24 cellular contexts compared by ENCODE assay signal in the genomic region with DNA sequence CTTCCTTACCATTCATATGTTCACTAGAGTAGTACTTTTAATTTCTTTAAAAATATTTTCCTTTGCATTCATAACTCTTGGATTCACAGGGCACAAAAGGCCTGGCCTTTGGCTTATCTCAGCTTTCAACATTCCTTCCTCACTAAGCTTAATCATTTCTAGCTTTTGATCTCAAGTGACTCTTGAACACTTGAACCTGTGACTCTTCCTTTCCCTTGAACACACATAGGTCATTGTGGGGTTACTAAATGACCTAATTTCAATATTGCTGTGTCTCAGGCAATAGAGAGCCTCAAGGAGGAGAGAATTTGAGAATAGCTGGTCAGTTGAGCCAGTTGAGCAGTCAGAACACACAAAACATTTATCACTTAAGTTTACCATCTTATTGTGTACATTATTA. TPM values are rescaled to one million over a fixed set of nuclear protein-coding genes. Genes with fewer than 3 reads are reported as not detected.
"Had no signal": no experiment of that assay in that cellular context is flagged by ENCODE, and none has a peak within 500 bp of the region (broad histone marks: within the 10 kb centered on the region; RNA-seq: fewer than 3 reads in every experiment).

No MANE protein-coding gene starts in this region.

- H3K4me3 ChIP-seq: gastrocnemius medialis, neural progenitor cell, thoracic aorta had no signal

- H3K27ac ChIP-seq: gastrocnemius medialis, neural progenitor cell, parathyroid adenoma, thoracic aorta had no signal

- H3K36me3 ChIP-seq: gastrocnemius medialis, neural progenitor cell, thoracic aorta had no signal

- ATAC-seq: activated CD8-positive, alpha-beta memory T cell treated with anti-CD3 and anti-CD28 coated beads, Interleukin-2, amount 10 ng/mL, durations not matched to agents 7 days and 5 days; activated CD8-positive, alpha-beta T cell treated with anti-CD3 and anti-CD28 coated beads, Interleukin-2, amount 10 ng/mL, durations not matched to agents 7 days and 5 days; activated naive CD4-positive, alpha-beta T cell treated with anti-CD3 and anti-CD28 coated beads, Interleukin-2, amount 50 U/mL, for 72 hours; activated T-cell treated with anti-CD3 and anti-CD28 coated beads, Interleukin-2, amount 50 U/mL, for 72 hours; effector memory CD8-positive, alpha-beta T cell; gastrocnemius medialis; left cardiac atrium; naive thymus-derived CD8-positive, alpha-beta T cell; right cardiac atrium; stimulated activated naive CD8-positive, alpha-beta T cell treated with anti-CD3 and anti-CD28 coated beads, Interleukin-15, Interleukin-2, amounts not matched to agents 100 U/mL and 50 U/mL, for 24 hours had no signal

- H3K4me1 ChIP-seq: gastrocnemius medialis, parathyroid adenoma had no signal

- DNase-seq: activated B cell treated with CpG ODN at 0.5 μM for 24 hours; activated CD8-positive, alpha-beta memory T cell treated with anti-CD3 and anti-CD28 coated beads, Interleukin-2, amount 10 ng/mL, durations not matched to agents 7 days and 5 days; activated CD8-positive, alpha-beta T cell treated with anti-CD3 and anti-CD28 coated beads, Interleukin-2, amount 10 ng/mL, durations not matched to agents 7 days and 5 days; activated naive CD4-positive, alpha-beta T cell; activated T-cell treated with anti-CD3 and anti-CD28 coated beads, Interleukin-2, amount 50 U/mL, for 72 hours; anterior cingulate cortex; cortex of kidney; effector memory CD8-positive, alpha-beta T cell; erythroblast; gastrocnemius medialis; glutamatergic neuron; islet precursor cell; left cardiac atrium; naive thymus-derived CD8-positive, alpha-beta T cell; occipital lobe; right cardiac atrium; stimulated activated CD4-positive, alpha-beta T cell treated with anti-CD3 and anti-CD28 coated beads, Interleukin-4, amount 100 ng/mL, for 1 hour; stimulated activated naive CD8-positive, alpha-beta T cell treated with anti-CD3 and anti-CD28 coated beads, Interleukin-15, Interleukin-2, amounts not matched to agents 100 U/mL and 50 U/mL, for 24 hours; T-helper 1 cell had no signal

- H3K9me3 ChIP-seq: gastrocnemius medialis, thoracic aorta had no signal

RNA-seq across cellular contexts. Expression of a gene that starts 49.9 kb away (rescaled TPM):
- total RNA-seq: activated B cell treated with CpG ODN at 0.5 μM for 24 hours; activated CD8-positive, alpha-beta memory T cell treated with anti-CD3 and anti-CD28 coated beads, Interleukin-2, amount 10 ng/mL, durations not matched to agents 7 days and 5 days; activated CD8-positive, alpha-beta T cell treated with anti-CD3 and anti-CD28 coated beads, Interleukin-2, amount 10 ng/mL, durations not matched to agents 7 days and 5 days; activated naive CD4-positive, alpha-beta T cell treated with anti-CD3 and anti-CD28 coated beads, Interleukin-2, amount 50 U/mL, for 72 hours; activated T-cell treated with anti-CD3 and anti-CD28 coated beads, Interleukin-2, amount 50 U/mL, for 72 hours; naive thymus-derived CD8-positive, alpha-beta T cell; pulmonary artery endothelial cell; right cardiac atrium had no signal
- polyA plus RNA-seq: naive thymus-derived CD8-positive, alpha-beta T cell had no signal
